ENCODE assay signal across 8 cellular contexts in the genomic region with DNA sequence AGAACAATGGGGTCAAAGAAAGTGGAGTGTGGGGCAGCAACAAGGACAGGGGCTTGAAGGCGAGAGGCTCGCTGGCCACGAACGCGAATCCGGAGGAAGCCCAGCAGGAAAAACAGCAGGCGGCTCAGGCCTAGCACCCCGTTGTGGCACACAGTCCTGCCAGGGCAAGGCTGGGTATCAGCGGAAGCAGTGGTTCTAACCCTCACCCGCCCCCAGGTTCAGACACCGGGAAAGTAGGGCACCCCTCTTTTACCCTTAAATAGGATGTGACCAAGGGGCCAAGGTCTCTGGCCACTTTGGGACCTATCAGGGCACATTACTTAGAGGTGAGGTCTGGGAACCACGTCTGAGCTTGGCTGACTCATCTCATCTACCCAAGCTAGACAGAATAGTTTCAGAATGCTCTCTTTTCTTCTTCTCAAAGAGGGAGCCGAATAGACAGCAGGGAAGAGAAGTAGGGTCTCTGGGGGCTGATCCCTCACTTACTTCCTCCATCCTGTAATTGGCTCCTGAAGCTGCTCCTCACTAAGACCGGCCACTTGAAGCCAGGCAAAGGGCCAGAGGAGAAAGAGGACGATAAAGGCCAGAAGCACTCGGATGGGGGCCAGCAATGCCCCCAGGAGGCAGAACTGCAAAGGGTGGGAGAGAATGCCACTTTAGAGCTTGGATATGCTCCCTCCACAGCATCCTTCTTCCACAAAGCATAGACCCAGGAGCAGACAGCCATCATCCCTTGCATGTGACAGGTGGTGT. TPM values are rescaled to one million over a fixed set of nuclear protein-coding genes. Genes with fewer than 3 reads are reported as not detected.
DNase-seq lines count a peak whose midpoint lies in the region; ATAC-seq and TF ChIP-seq lines count a peak whose summit lies in the region.

No MANE protein-coding gene starts in this region.

- H3K36me3 ChIP-seq in BLaER1 (peaks cover 39% of the 10 kb centered on the region), HUES48 (ENCODE audit: control insufficient read depth, insufficient read depth, low read length) (peaks cover 34% of the 10 kb centered on the region), mesenchymal stem cell (ENCODE audit: control insufficient read depth in 1 of 2, insufficient read depth in 2 of 2, low read depth in 1 of 2, low read length in 2 of 2) (peaks cover 21 to 33% of the 10 kb centered on the region in 2 experiments)

- H3K4me1 ChIP-seq in BLaER1: peaks cover 43% of the 10 kb centered on the region
- H3K4me1 ChIP-seq in HUES48 (ENCODE audit: control insufficient read depth, insufficient read depth, low read length): peaks cover 4% of the 10 kb centered on the region; the same call in 1 of the 2 replicates
- peaks cover 12% of the 10 kb centered on the region for H3K4me1 ChIP-seq in mesenchymal stem cell (ENCODE audit: control insufficient read depth, insufficient read depth, low read depth, low read length)

- peak overlapping the region; percentile 62 for H4K91ac ChIP-seq in mesenchymal stem cell (ENCODE audit: low read length)

- in situ Hi-C loops in astrocyte of the cerebellum (cut with HindIII; ENCODE audit: low sequenced_read_pairs): no loop called here

- H4K8ac ChIP-seq in mesenchymal stem cell (ENCODE audit: low read length): peak overlapping the region; percentile 19

- H3K14ac ChIP-seq in mesenchymal stem cell (ENCODE audit: low read length in 2 of 2): no peak overlapping the region

- no peak overlapping the region for H2AK5ac ChIP-seq in mesenchymal stem cell (ENCODE audit: low read length, severe bottlenecking)

- H3K27ac ChIP-seq in BLaER1 (no peak overlapping the region), HUES48 (ENCODE audit: low read depth, low read length) (no peak overlapping the region), mesenchymal stem cell (ENCODE audit: low read length, poor library complexity, severe bottlenecking) (no peak overlapping the region)

- ATAC-seq in GM21515 (IDR thresholded peaks at IDR 0.05; ENCODE audit: unreplicated experiment) (no peak), HG03135 (IDR thresholded peaks at IDR 0.05; ENCODE audit: unreplicated experiment) (no peak)

- H2BK12ac ChIP-seq in mesenchymal stem cell (ENCODE audit: low read length in 2 of 2): no peak overlapping the region

- no peak overlapping the region for H3K23ac ChIP-seq in mesenchymal stem cell (ENCODE audit: low read length in 2 of 2)

- TF ChIP-seq CTCF in astrocyte of the cerebellum (IDR thresholded peaks at IDR 0.05; ENCODE audit: low read depth, low read length, missing control alignments): no peak

- H3K27me3 ChIP-seq in BLaER1: no peaks in the 10 kb centered on the region
- H3K27me3 ChIP-seq in HUES48 (ENCODE audit: control insufficient read depth, insufficient read depth, low read length): no peaks in the 10 kb centered on the region
- no peaks in the 10 kb centered on the region for H3K27me3 ChIP-seq in mesenchymal stem cell (ENCODE audit: control insufficient read depth in 1 of 2, insufficient read depth in 1 of 2, low read length in 2 of 2)

- peaks cover 33% of the 10 kb centered on the region for H3K79me1 ChIP-seq in mesenchymal stem cell (replicated peaks; ENCODE audit: low read length, poor library complexity, severe bottlenecking)

- no peak overlapping the region for H2BK5ac ChIP-seq in mesenchymal stem cell (ENCODE audit: low read depth, low read length, poor library complexity, severe bottlenecking)

- H2AFZ ChIP-seq in mesenchymal stem cell (ENCODE audit: low read depth, low read length): no peak overlapping the region

- H3K4me3 ChIP-seq in BLaER1 (peak overlapping the region; percentile 83), HUES48 (ENCODE audit: low read depth, low read length) (peak overlapping the region; percentile 79), astrocyte of the cerebellum (ENCODE audit: low read depth, low read length) (peak overlapping the region; percentile 94), mesenchymal stem cell (ENCODE audit: insufficient read depth in 1 of 2, low read depth in 1 of 2, low read length in 2 of 2) (peak overlapping the region in 1 of 2 experiments; percentile 88)

- H3K9ac ChIP-seq in BLaER1: peak overlapping the region; percentile 96
- no peak overlapping the region for H3K9ac ChIP-seq in HUES48 (ENCODE audit: low read depth, low read length)
- H3K9ac ChIP-seq in mesenchymal stem cell (ENCODE audit: low read length): peak overlapping the region; percentile 78

- H2BK120ac ChIP-seq in mesenchymal stem cell (ENCODE audit: low read depth, low read length): no peak overlapping the region

- H4K20me1 ChIP-seq in BLaER1: peaks cover 16% of the 10 kb centered on the region

- no peak overlapping the region for H2BK15ac ChIP-seq in mesenchymal stem cell (ENCODE audit: low read depth, poor library complexity, severe bottlenecking)

- peak overlapping the region in 1 of 2 experiments; percentile 50 for H3K18ac ChIP-seq in mesenchymal stem cell (ENCODE audit: low read depth in 1 of 2, low read length in 2 of 2)

- H3K4me2 ChIP-seq in BLaER1: peak overlapping the region; percentile 95
- no peak overlapping the region for H3K4me2 ChIP-seq in mesenchymal stem cell (ENCODE audit: low read length, poor library complexity, severe bottlenecking)

- WGBS in mesenchymal stem cell: 86% methylated on average over 14 of the region's 16 CpGs

- DNase-seq in astrocyte of the cerebellum (ENCODE audit: low read depth): no peak
- DNase-seq in mesenchymal stem cell: peak; percentile 11
- DNase-seq in NAMALWA (ENCODE audit: low spot score): no peak
- no peak for DNase-seq in activated CD4-positive, CD25-positive, alpha-beta regulatory T cell treated with anti-CD3 and anti-CD28 coated beads, Interleukin-2, amount 50 U/mL, for 72 hours

- H3K9me3 ChIP-seq in BLaER1: no peaks in the 10 kb centered on the region
- no peaks in the 10 kb centered on the region for H3K9me3 ChIP-seq in HUES48 (ENCODE audit: control insufficient read depth, insufficient read depth, low read length)
- H3K9me3 ChIP-seq in mesenchymal stem cell (ENCODE audit: control insufficient read depth, low read length): no peaks in the 10 kb centered on the region

- no peak overlapping the region for H3K4ac ChIP-seq in mesenchymal stem cell (ENCODE audit: low read depth in 1 of 2, low read length in 2 of 2)

RNA-seq across cellular contexts. Expression of gene LPCAT4, which starts 1.7 kb away (rescaled TPM):
- polyA plus RNA-seq in mesenchymal stem cell (2013, experiment 1 of 2): 31.1 TPM
- polyA plus RNA-seq in mesenchymal stem cell (2013, experiment 2 of 2): 32.1 TPM

RNA-seq across cellular contexts. Expression of gene NUTM1, which starts 22.1 kb away (rescaled TPM):
- not detected for polyA plus RNA-seq in mesenchymal stem cell (2013, experiment 1 of 2)
- not detected for polyA plus RNA-seq in mesenchymal stem cell (2013, experiment 2 of 2)

RNA-seq across cellular contexts. Expression of gene NOP10, which starts 22.3 kb away (rescaled TPM):
- polyA plus RNA-seq in mesenchymal stem cell (2013, experiment 1 of 2): 571 TPM
- 586 TPM for polyA plus RNA-seq in mesenchymal stem cell (2013, experiment 2 of 2)

RNA-seq across cellular contexts. Expression of gene SLC12A6, which starts 27.7 kb away (rescaled TPM):
- 6.1 TPM for polyA plus RNA-seq in mesenchymal stem cell (2013, experiment 1 of 2)
- 5.1 TPM for polyA plus RNA-seq in mesenchymal stem cell (2013, experiment 2 of 2)
